In genomic region chr21:16072176-16072575, GRCh38 we compare ENCODE assay signal across 28 cellular contexts.
DNase-seq lines count a peak whose midpoint lies in the region; ATAC-seq lines count a peak whose summit lies in the region.
"Had no signal": no experiment of that assay in that cellular context is flagged by ENCODE, and none has a peak within 500 bp of the region (broad histone marks: within the 10 kb centered on the region; RNA-seq: fewer than 3 reads in every experiment).

No MANE protein-coding gene starts in this region.

- no peak overlapping the region for H3K9ac ChIP-seq in GM23248

- peak overlapping the region; percentile 54; the same call in 1 of the 2 replicates for H2AFZ ChIP-seq in GM23248

- H3K36me3 ChIP-seq in GM23248 (ENCODE audit: low read depth) = no peaks in the 10 kb centered on the region
- H3K36me3 ChIP-seq: BE2C, gastrocnemius medialis, right lobe of liver, suprapubic skin had no signal

- no peaks in the 10 kb centered on the region for H3K79me2 ChIP-seq in GM23248 (ENCODE audit: insufficient read depth)

- 33 to 38% methylated on average over 3 of the region's 3 CpGs for WGBS in GM23248 (ENCODE audit: low coverage in 1 of 2, low lambda C conversion rate in 2 of 2, missing lambda C conversion rate in 2 of 2), 2 experiments

- ATAC-seq in HG02884 (IDR thresholded peaks at IDR 0.05; ENCODE audit: unreplicated experiment) (no peak), GM19467 (IDR thresholded peaks at IDR 0.05; ENCODE audit: unreplicated experiment) (no peak), left ventricle myocardium superior (no peak)
- ATAC-seq: A549; activated naive CD8-positive, alpha-beta T cell treated with anti-CD3 and anti-CD28 coated beads, Interleukin-2, amount 50 U/mL, for 24 hours; esophagus mucosa; gastrocnemius medialis; naive thymus-derived CD4-positive, alpha-beta T cell; right lobe of liver; stimulated activated memory B cell treated with anti-CD40 and anti-IgM and Interleukin-4, amounts not matched to agents 10 μg/mL and 1 μg/mL and 100 μg/mL, for 72 hours had no signal

- no peaks in the 10 kb centered on the region for H4K20me1 ChIP-seq in GM23248 (ENCODE audit: insufficient read depth)

- peak overlapping the region; percentile 40 for H3K27ac ChIP-seq in GM23248
- peak overlapping the region; percentile 97 for H3K27ac ChIP-seq in substantia nigra (ENCODE audit: low read depth, low read length, poor library complexity, severe bottlenecking)
- H3K27ac ChIP-seq: A549, gastrocnemius medialis, right lobe of liver, suprapubic skin, VCaP had no signal

- peak overlapping the region; percentile 72 for H3K4me3 ChIP-seq in GM23248
- H3K4me3 ChIP-seq: A549, gastrocnemius medialis, right lobe of liver, suprapubic skin had no signal

- no peaks in the 10 kb centered on the region for H3K27me3 ChIP-seq in GM23248 (replicated peaks; ENCODE audit: insufficient read depth)
- H3K27me3 ChIP-seq: BE2C, gastrocnemius medialis, right lobe of liver, suprapubic skin had no signal

- in situ Hi-C loops in GM23248 (cut with MboI) = no loop called here

- H3F3A ChIP-seq in GM23248 (ENCODE audit: insufficient read depth) = peaks cover 22% of the 10 kb centered on the region

- no peaks in the 10 kb centered on the region for H3K9me3 ChIP-seq in GM23248 (ENCODE audit: low read depth)
- H3K9me3 ChIP-seq: A549, BE2C, gastrocnemius medialis, right lobe of liver, suprapubic skin had no signal

- intact Hi-C loops in left ventricle myocardium superior (cut with micrococcal nuclease) = no loop called here

- H3K4me1 ChIP-seq in GM23248 (ENCODE audit: insufficient read depth) = peaks cover 34% of the 10 kb centered on the region
- H3K4me1 ChIP-seq: A549, right lobe of liver had no signal

- peak overlapping the region; percentile 81 for H3K4me2 ChIP-seq in GM23248 (ENCODE audit: unreplicated experiment)
- H3K4me2 ChIP-seq: A549 had no signal

- H3K9me2 ChIP-seq in GM23248 (ENCODE audit: insufficient read depth) = no peaks in the 10 kb centered on the region

- DNase-seq in GM23248 = no peak
- peak; percentile 48 for DNase-seq in cerebellar cortex (ENCODE audit: low spot score)
- peak; percentile 55 for DNase-seq in midbrain (lab: John Stamatoyannopoulos, UW)
- no peak for DNase-seq in substantia nigra (lab: John Stamatoyannopoulos, UW)
- no peak for DNase-seq in left ventricle myocardium superior
- DNase-seq in activated T-cell treated with anti-CD3 and anti-CD28 coated beads, Interleukin-2, amount 50 U/mL, for 48 hours = no peak
- DNase-seq: activated CD4-positive, alpha-beta T cell treated with anti-CD3 and anti-CD28 coated beads for 48 hours; activated gamma-delta T cell treated with Interleukin-2 at 50 U/mL for 16 hours; activated naive CD8-positive, alpha-beta T cell treated with anti-CD3 and anti-CD28 coated beads, Interleukin-2, amount 50 U/mL, for 24 hours; activated T-cell treated with anti-CD3 and anti-CD28 coated beads, Interleukin-2, amount 50 U/mL, for 24 hours; BE2C; cortex of kidney; gastrocnemius medialis; naive thymus-derived CD4-positive, alpha-beta T cell; NCI-H1048; NCI-H1694 treated with DMSO at 0.1 percent for 48 hours; NCI-H524 treated with DMSO at 0.1 percent for 48 hours; right lobe of liver; SHP77; stimulated activated CD4-positive, alpha-beta T cell treated with anti-CD3 and anti-CD28 coated beads, Interleukin-4, amount 100 ng/mL, for 4 hours; T-helper 9 cell had no signal

Comparison
In these comparisons a context has a peak if more than half of its experiments do, and no peak if none do; other contexts are left out.
1. DNase-seq: peak in cerebellar cortex (single experiment) and midbrain (single experiment); none in GM23248 (single experiment), substantia nigra (0 of 49), left ventricle myocardium superior (single experiment) and activated T-cell treated with anti-CD3 and anti-CD28 coated beads, Interleukin-2, amount 50 U/mL, for 48 hours (0 of 2).